ENCODE assay signal across 14 cellular contexts in genomic region chr14:93318927-93319326, GRCh38. TPM values are rescaled to one million over a fixed set of nuclear protein-coding genes. Genes with fewer than 3 reads are reported as not detected.
DNase-seq lines count a peak whose midpoint lies in the region; ATAC-seq and TF ChIP-seq lines count a peak whose summit lies in the region.
"Had no signal": no experiment of that assay in that cellular context is flagged by ENCODE, and none has a peak within 500 bp of the region (broad histone marks: within the 10 kb centered on the region; RNA-seq: fewer than 3 reads in every experiment).

No MANE protein-coding gene starts in this region.

- H3K4me3 Mint-ChIP-seq in chondrocyte (ENCODE audit: unreplicated experiment) = no peak overlapping the region
- no peak overlapping the region for H3K4me3 Mint-ChIP-seq in neural crest cell
- H3K4me3 Mint-ChIP-seq: activated T-cell treated with anti-CD3 and anti-CD28 coated beads, Interleukin-2, amount 50 U/mL, for 24 hours had no signal

- dilution Hi-C loops in IMR-90 (cut with HindIII; ENCODE audit: low sequenced_read_pairs, unreplicated experiment) = no loop called here

- H2BK5ac ChIP-seq in IMR-90 (ENCODE audit: low read depth, low read length, poor library complexity, severe bottlenecking) = peak overlapping the region; percentile 44

- no peaks in the 10 kb centered on the region for H3K36me3 ChIP-seq in IMR-90 (ENCODE audit: control insufficient read depth, insufficient read depth, low read length)
- H3K36me3 ChIP-seq: suprapubic skin had no signal

- no peak overlapping the region for H3K56ac ChIP-seq in IMR-90 (ENCODE audit: extremely low read depth, insufficient read depth, low read length)

- 0 out of 2 replicates have a peak overlapping the region, but pooled peaks have one; percentile 7 for H2BK20ac ChIP-seq in IMR-90 (ENCODE audit: low read depth, low read length)

- BruUV-seq in IMR-90 (replicated peaks; lab: Mats Ljungman, UMichigan) = no TSS peak

- no peaks in the 10 kb centered on the region for H3K36me3 Mint-ChIP-seq in chondrocyte (ENCODE audit: low read depth)
- no peaks in the 10 kb centered on the region for H3K36me3 Mint-ChIP-seq in neural crest cell (ENCODE audit: low read depth)

- H3K79me1 ChIP-seq in IMR-90 (ENCODE audit: low read depth in 1 of 2, low read length in 2 of 2) = peaks cover 15 to 66% of the 10 kb centered on the region in 2 experiments

- peaks cover 48% of the 10 kb centered on the region for H4K20me1 ChIP-seq in IMR-90 (ENCODE audit: insufficient read depth, low read length)

- POLR2A ChIA-PET in IMR-90 (lab: Charles Lee; ENCODE audit: unreplicated experiment) = no interaction called here

- DNase-seq in DMS79 (lab: John Stamatoyannopoulos, UW) (peak; percentile 55), IMR-90 (peak; percentile 30), chondrocyte (ENCODE audit: low spot score) (no peak), neural crest cell (ENCODE audit: low read depth, low spot score) (no peak), NAMALWA (ENCODE audit: low spot score) (no peak), GF-D8 (lab: John Stamatoyannopoulos, UW) (no peak)
- no peak for DNase-seq in activated CD4-positive, alpha-beta T cell treated with anti-CD3 and anti-CD28 coated beads, Interleukin-2, amount 50 U/mL, for 48 hours
- DNase-seq: activated T-cell treated with anti-CD3 and anti-CD28 coated beads, Interleukin-2, amount 50 U/mL, for 24 hours; CD4-positive, CD25-positive, alpha-beta regulatory T cell; left ventricle myocardium superior; NCI-H2081 treated with DMSO at 0.1 percent for 48 hours; stimulated activated CD4-positive, alpha-beta T cell treated with anti-CD3 and anti-CD28 coated beads, Interleukin-4, amount 100 ng/mL, for 24 hours had no signal

- H4K8ac ChIP-seq in IMR-90 (ENCODE audit: low read depth in 2 of 2, low read length in 2 of 2) = peak overlapping the region in 1 of 2 experiments; percentile 14; a peak in 1 of 4 replicates

- 0 out of 2 replicates have a peak overlapping the region, but pooled peaks have one; percentile 18 for H2BK120ac ChIP-seq in IMR-90 (ENCODE audit: low read depth, low read length)

- H3K27ac Mint-ChIP-seq in chondrocyte (ENCODE audit: unreplicated experiment) (peak overlapping the region; percentile 27), neural crest cell (ENCODE audit: unreplicated experiment) (peak overlapping the region; percentile 69)
- H3K27ac Mint-ChIP-seq: activated T-cell treated with anti-CD3 and anti-CD28 coated beads, Interleukin-2, amount 50 U/mL, for 24 hours had no signal

- peak; percentile 67 for ATAC-seq in IMR-90 (ENCODE audit: low read depth)
- no peak for ATAC-seq in HG03460 (IDR thresholded peaks at IDR 0.05; ENCODE audit: unreplicated experiment)
- ATAC-seq: left ventricle myocardium superior had no signal

- H3K4me1 ChIP-seq in IMR-90 (ENCODE audit: control insufficient read depth, insufficient read depth, low read length) = peaks cover 12% of the 10 kb centered on the region

- no peak for TF ChIP-seq CTCF in IMR-90 (conservative IDR thresholded peaks at IDR 0.05; ENCODE audit: low read depth, low read length)
- TF ChIP-seq CTCF in chondrocyte (IDR thresholded peaks at IDR 0.05) = no peak
- TF ChIP-seq CTCF in neural crest cell (conservative IDR thresholded peaks at IDR 0.05) = no peak

- H3K9ac ChIP-seq in IMR-90 (ENCODE audit: low read depth, low read length) = no peak overlapping the region

- H3K4me2 ChIP-seq in IMR-90 (ENCODE audit: low read depth, low read length) = no peak overlapping the region

- H3K9me3 ChIP-seq in IMR-90 (ENCODE audit: control insufficient read depth, insufficient read depth, low read length) = no peaks in the 10 kb centered on the region
- H3K9me3 ChIP-seq: suprapubic skin had no signal

- H4K91ac ChIP-seq in IMR-90 (ENCODE audit: insufficient read depth, low read depth, low read length) = no peak overlapping the region

- CTCF ChIA-PET in IMR-90 (lab: Yijun Ruan, JAX) = no interaction called here

- no peak overlapping the region for H3K4ac ChIP-seq in IMR-90 (ENCODE audit: low read depth, low read length)

- H2AK9ac ChIP-seq in IMR-90 (replicated peaks; ENCODE audit: low read depth, low read length, poor library complexity) = no peak overlapping the region

- H3K4me1 Mint-ChIP-seq in chondrocyte (ENCODE audit: low read depth) = peaks cover 49% of the 10 kb centered on the region
- peaks cover 32% of the 10 kb centered on the region for H3K4me1 Mint-ChIP-seq in neural crest cell

- H3K27me3 Mint-ChIP-seq in chondrocyte (ENCODE audit: low read depth) = no peaks in the 10 kb centered on the region
- H3K27me3 Mint-ChIP-seq in neural crest cell (ENCODE audit: low read depth) = no peaks in the 10 kb centered on the region
- H3K27me3 Mint-ChIP-seq: activated T-cell treated with anti-CD3 and anti-CD28 coated beads, Interleukin-2, amount 50 U/mL, for 24 hours; CD4-positive, CD25-positive, alpha-beta regulatory T cell had no signal

- H3K27ac ChIP-seq in IMR-90 (ENCODE audit: insufficient read depth, low read length) = 0 out of 2 replicates have a peak overlapping the region, but pooled peaks have one; percentile 4
- H3K27ac ChIP-seq: suprapubic skin had no signal

- H2BK15ac ChIP-seq in IMR-90 (ENCODE audit: low read depth, low read length) = no peak overlapping the region

- H2AK5ac ChIP-seq in IMR-90 (ENCODE audit: low read depth, low read length) = no peak overlapping the region

- in situ Hi-C loops in IMR-90 (cut with MboI; ENCODE audit: low sequenced_read_pairs) = loop anchor here (25.0 kb wide), 1 partner anchor 1807 kb away; the partner anchor contains the start of gene PPP4R3A

- no peaks in the 10 kb centered on the region for H3K27me3 ChIP-seq in IMR-90 (ENCODE audit: control insufficient read depth, insufficient read depth, low read length)
- H3K27me3 ChIP-seq: suprapubic skin had no signal

- H3K18ac ChIP-seq in IMR-90 (ENCODE audit: low read depth, low read length) = no peak overlapping the region

- peaks cover 12% of the 10 kb centered on the region; the same call in 1 of the 2 replicates for H3K9me1 ChIP-seq in IMR-90 (ENCODE audit: insufficient read depth, low read length)

- TF ChIP-seq RAD21 in IMR-90 (IDR thresholded peaks at IDR 0.05; ENCODE audit: low read length) = no peak

- WGBS in IMR-90 (ENCODE audit: extremely low coverage in 2 of 2, insufficient read length in 1 of 2), 2 experiments = 60% methylated on average over 1 of the region's 5 CpGs; no CpG with 5 or more reads in 1 of the 2 experiments

- TF ChIP-seq POLR2A in IMR-90 (IDR thresholded peaks at IDR 0.05; ENCODE audit: low read depth, low read length) = no peak

- H4K5ac ChIP-seq in IMR-90 (ENCODE audit: low read depth, low read length) = no peak overlapping the region

- intact Hi-C loops in IMR-90 (cut with micrococcal nuclease) = no loop called here

- peak overlapping the region; percentile 13; the same call in 1 of the 2 replicates for H3K23ac ChIP-seq in IMR-90 (ENCODE audit: low read depth, low read length)

- no peak overlapping the region for H2AFZ ChIP-seq in IMR-90 (replicated peaks; ENCODE audit: low read length, poor library complexity)

- no peak overlapping the region for H3K14ac ChIP-seq in IMR-90 (replicated peaks; ENCODE audit: low read depth, low read length)

- H3K4me3 ChIP-seq in IMR-90 (ENCODE audit: insufficient read depth, low read depth, low read length) = no peak overlapping the region
- H3K4me3 ChIP-seq: suprapubic skin had no signal

- H3K9me3 Mint-ChIP-seq in chondrocyte (ENCODE audit: low read depth) (no peaks in the 10 kb centered on the region), neural crest cell (no peaks in the 10 kb centered on the region)
- H3K9me3 Mint-ChIP-seq: activated T-cell treated with anti-CD3 and anti-CD28 coated beads, Interleukin-2, amount 50 U/mL, for 24 hours; CD4-positive, CD25-positive, alpha-beta regulatory T cell had no signal

TF ChIP-seq in IMR-90, 13 proteins besides CTCF, POLR2A, EP300 and RAD21:
- no peak for TF ChIP-seq USF2 (IDR thresholded peaks at IDR 0.05; ENCODE audit: low read depth, low read length)
- TF ChIP-seq BHLHE40 (IDR thresholded peaks at IDR 0.05; ENCODE audit: low read depth, low read length) = no peak
- TF ChIP-seq CEBPB (IDR thresholded peaks at IDR 0.05; ENCODE audit: low read depth, low read length) = no peak
- TF ChIP-seq NFE2L2 (IDR thresholded peaks at IDR 0.05; ENCODE audit: low read depth, low read length) = no peak
- no peak for TF ChIP-seq RCOR1 (IDR thresholded peaks at IDR 0.05; ENCODE audit: insufficient replicate concordance, low read length)
- TF ChIP-seq ELK1 (IDR thresholded peaks at IDR 0.05; ENCODE audit: borderline replicate concordance, low read depth, low read length) = no peak

RNA-seq across cellular contexts. Expression of gene BTBD7, which starts 13.9 kb away (rescaled TPM):
- total RNA-seq in IMR-90 (2012; rRNA removed) = 30.5 and 30.6 TPM in 2 replicates
- 11.9 and 12.3 TPM in 2 replicates for polyA plus RNA-seq in IMR-90 (2012; rRNA removed)
- polyA plus RNA-seq in IMR-90 (2012; cell fraction: cytosol; rRNA removed) = 6.0 and 6.6 TPM in 2 replicates
- polyA plus RNA-seq in IMR-90 (2012; cell fraction: nucleus; rRNA removed; ENCODE audit: low replicate concordance) = 10.6 and 22.1 TPM in 2 replicates
- total RNA-seq in chondrocyte = 43.5 to 57.9 TPM (median 44.4 TPM) in 3 replicates
- total RNA-seq in neural crest cell = 38.0 and 46.0 TPM in 2 replicates

RNA-seq across cellular contexts. Expression of gene COX8C, which starts 28.1 kb away (rescaled TPM):
- total RNA-seq in IMR-90 (2012; rRNA removed) = not detected in 2 replicates
- not detected in 2 replicates for polyA plus RNA-seq in IMR-90 (2012; rRNA removed)
- not detected in 2 replicates for polyA plus RNA-seq in IMR-90 (2012; cell fraction: cytosol; rRNA removed)
- polyA plus RNA-seq in IMR-90 (2012; cell fraction: nucleus; rRNA removed; ENCODE audit: low replicate concordance) = not detected in 2 replicates
- total RNA-seq in chondrocyte = not detected in 3 replicates
- not detected in 2 replicates for total RNA-seq in neural crest cell
- total RNA-seq: CD4-positive, CD25-positive, alpha-beta regulatory T cell; suprapubic skin had no signal

Comparison
In these comparisons a context has a peak if more than half of its experiments do, and no peak if none do; other contexts are left out.
1. DNase-seq: peak in DMS79 (single experiment) and IMR-90 (single experiment); none in chondrocyte (single experiment), neural crest cell (single experiment), NAMALWA (single experiment), activated CD4-positive, alpha-beta T cell treated with anti-CD3 and anti-CD28 coated beads, Interleukin-2, amount 50 U/mL, for 48 hours (0 of 2) and GF-D8 (single experiment).